In genomic region chr6:155333414-155333813, GRCh38 we compare ENCODE assay signal across 8 cellular contexts. TPM values are rescaled to one million over a fixed set of nuclear protein-coding genes. Genes with fewer than 3 reads are reported as not detected.
A peak's percentile ranks its signal among the peaks of the same experiment; 100 is the strongest.
DNase-seq lines count a peak whose midpoint lies in the region; ATAC-seq and TF ChIP-seq lines count a peak whose summit lies in the region.
"Had no signal": no experiment of that assay in that cellular context is flagged by ENCODE, and none has a peak within 500 bp of the region (broad histone marks: within the 10 kb centered on the region; RNA-seq: fewer than 3 reads in every experiment).

No MANE protein-coding gene starts in this region.

- no peak for TF ChIP-seq EP300 in sigmoid colon (IDR thresholded peaks at IDR 0.05)

- TF ChIP-seq POLR2A in sigmoid colon (IDR thresholded peaks at IDR 0.05) = no peak

- H3K27ac ChIP-seq in sigmoid colon = no peak overlapping the region

- H3K4me3 ChIP-seq in sigmoid colon = no peak overlapping the region

- intact Hi-C loops in sigmoid colon (cut with DNase I) = no loop called here

- H3K27me3 ChIP-seq in sigmoid colon = no peaks in the 10 kb centered on the region

- 51 to 79% methylated on average over 5 of the region's 5 CpGs for WGBS in sigmoid colon, 2 donors

- TF ChIP-seq CTCF in sigmoid colon (IDR thresholded peaks at IDR 0.05) = no peak

- no peaks in the 10 kb centered on the region for H3K4me1 ChIP-seq in sigmoid colon

- ATAC-seq in GM18517 (IDR thresholded peaks at IDR 0.05; ENCODE audit: unreplicated experiment) = peak; percentile 79
- peak; percentile 81 for ATAC-seq in GM21381 (IDR thresholded peaks at IDR 0.05; ENCODE audit: unreplicated experiment)
- peak; percentile 75 for ATAC-seq in HG03342 (IDR thresholded peaks at IDR 0.05; ENCODE audit: unreplicated experiment)

- H3K36me3 ChIP-seq in sigmoid colon = no peaks in the 10 kb centered on the region

- peak; percentile 12 for DNase-seq in iris pigment epithelial cell (ENCODE audit: low read depth)
- DNase-seq in NCI-H1694 (lab: John Stamatoyannopoulos, UW) = no peak
- DNase-seq in sigmoid colon = no peak
- DNase-seq in T-helper 9 cell = no peak
- DNase-seq: erythroblast had no signal

- H3K9me3 ChIP-seq in sigmoid colon = peaks cover 0 to 2% (median 0%) of the 10 kb centered on the region in 4 donors

RNA-seq across cellular contexts. Expression of gene TFB1M, which starts 19.1 kb away (rescaled TPM):
- 10 to 100 TPM; 10.7 to 22.2 (median 16.8) TPM for total RNA-seq in sigmoid colon
- polyA plus RNA-seq in sigmoid colon = 10 to 100 TPM; 10.9 to 15.1 (median 12.6) TPM
